ENCODE assay signal across 8 cellular contexts in genomic region chr18:4068552-4069158, GRCh38.
DNase-seq lines count a peak whose midpoint lies in the region; ATAC-seq, FAIRE-seq and TF ChIP-seq lines count a peak whose summit lies in the region.

No MANE protein-coding gene starts in this region.

- no peak overlapping the region for H3K4me3 ChIP-seq in HL-60 (replicated peaks; ENCODE audit: insufficient read depth, low read length)
- no peak overlapping the region for H3K4me3 ChIP-seq in OCI-LY7 (ENCODE audit: low read depth, low read length, poor library complexity, severe bottlenecking)
- H3K4me3 ChIP-seq in astrocyte of the cerebellum (ENCODE audit: low read depth, low read length), result no peak overlapping the region

- no peak overlapping the region for H3K27ac ChIP-seq in HL-60 (replicated peaks)
- no peak overlapping the region for H3K27ac ChIP-seq in OCI-LY7 (ENCODE audit: low read depth, low read length, poor library complexity, severe bottlenecking)

- intact Hi-C loops in OCI-LY7 (cut with micrococcal nuclease; ENCODE audit: unreplicated experiment), result loop anchor here (1.0 to 5.0 kb wide), 2 partner anchors 297 to 366 kb away; no protein-coding TSS in a partner anchor

- H2AFZ ChIP-seq in OCI-LY7 (ENCODE audit: low read length), result no peak overlapping the region

- no peaks in the 10 kb centered on the region for H3K27me3 ChIP-seq in HL-60 (ENCODE audit: insufficient read depth, poor library complexity, severe bottlenecking)

- in situ Hi-C loops in astrocyte of the cerebellum (cut with HindIII; ENCODE audit: low sequenced_read_pairs), result no loop called here

- no peaks in the 10 kb centered on the region for H3K9me2 ChIP-seq in OCI-LY7 (ENCODE audit: insufficient read depth, low read length)

- DNase-seq in D721Med (ENCODE audit: insufficient read length, low spot score), result no peak
- peak; percentile 8 for DNase-seq in GM19239 (ENCODE audit: insufficient read length, low spot score)
- peak in 1 of 2 experiments; percentile 48 for DNase-seq in HL-60 (ENCODE audit: low read depth in 1 of 2, low spot score in 1 of 2)
- DNase-seq in OCI-LY7 (ENCODE audit: low spot score), result peak; percentile 67
- peak; percentile 22 for DNase-seq in astrocyte of the cerebellum (ENCODE audit: low read depth)
- DNase-seq in stimulated activated CD8-positive, alpha-beta memory T cell treated with anti-CD3 and anti-CD28 coated beads, Interleukin-4, amount 100 ng/mL, for 24 hours (ENCODE audit: low read depth), result peak; percentile 4

- no peaks in the 10 kb centered on the region for H4K20me1 ChIP-seq in OCI-LY7 (ENCODE audit: insufficient read depth, low read length)

- no peaks in the 10 kb centered on the region for H3K79me2 ChIP-seq in OCI-LY7 (ENCODE audit: insufficient read depth, low read depth, low read length)

- TF ChIP-seq CTCF in D721Med (IDR thresholded peaks at IDR 0.05; ENCODE audit: insufficient read depth, missing control alignments) (peak; percentile 72), HL-60 (IDR thresholded peaks at IDR 0.05; ENCODE audit: insufficient read depth, low read length) (peak; percentile 81), OCI-LY7 (conservative IDR thresholded peaks at IDR 0.05; ENCODE audit: low read length) (peak; percentile 94), astrocyte of the cerebellum (IDR thresholded peaks at IDR 0.05; ENCODE audit: low read depth, low read length, missing control alignments) (peak; percentile 86)

- FAIRE-seq in D721Med (lab: Jason Lieb, UNC) (peak; percentile 76), GM19239 (lab: Jason Lieb, UNC) (peak; percentile 21), islet of Langerhans (lab: Jason Lieb, UNC) (peak; percentile 98)

- peaks cover 9% of the 10 kb centered on the region; the same call in 1 of the 2 replicates for H3K9me3 ChIP-seq in OCI-LY7 (ENCODE audit: low read length)

- H3K4me1 ChIP-seq in OCI-LY7 (ENCODE audit: insufficient read depth, low read length, poor library complexity, severe bottlenecking), result no peaks in the 10 kb centered on the region

- no peak for ATAC-seq in HG03097 (IDR thresholded peaks at IDR 0.05; ENCODE audit: low FRiP score, unreplicated experiment)

- H3K4me2 ChIP-seq in OCI-LY7 (ENCODE audit: low read length), result no peak overlapping the region

- CTCF ChIA-PET in OCI-LY7 (lab: Charles Lee; ENCODE audit: unreplicated experiment), result no interaction called here

- POLR2A ChIA-PET in OCI-LY7 (lab: Charles Lee), result interaction anchor here (0.6 kb wide), 1 partner anchor 12 kb away, joined by 3 read pairs; no protein-coding TSS in a partner anchor

- BruUV-seq in OCI-LY7 (replicated peaks; lab: Mats Ljungman, UMichigan), result no TSS peak

- no peaks in the 10 kb centered on the region for H3K36me3 ChIP-seq in OCI-LY7 (ENCODE audit: insufficient read depth, low read length)
